In genomic region chr6:25889877-25890853, GRCh38 we compare ENCODE assay signal across 8 cellular contexts. TPM values are rescaled to one million over a fixed set of nuclear protein-coding genes. Genes with fewer than 3 reads are reported as not detected.
DNase-seq lines count a peak whose midpoint lies in the region; ATAC-seq, FAIRE-seq and TF ChIP-seq lines count a peak whose summit lies in the region.

No MANE protein-coding gene starts in this region.

- H2AFZ ChIP-seq in HepG2 (ENCODE audit: low read length) = no peak overlapping the region

- no peak for TF ChIP-seq POLR2A in HepG2 (IDR thresholded peaks at IDR 0.05; ENCODE audit: insufficient read depth in 1 of 2, low read depth in 2 of 2, low read length in 2 of 2)

- peak; percentile 90 for TF ChIP-seq RAD21 in HepG2 (CRISPR knock-in tag; IDR thresholded peaks at IDR 0.05)

- peak; percentile 87 for FAIRE-seq in HepG2 (lab: Jason Lieb, UNC)

- in situ Hi-C loops in HepG2 (cut with HindIII; ENCODE audit: extremely low pct_ligation_motif_present, low pct_unique_long_range_greater_than_20kb) = loop anchor here (5.0 to 25.0 kb wide), 2 partner anchors 98 to 628 kb away; no protein-coding TSS in a partner anchor

- no peak for TF ChIP-seq EP300 in HepG2 (IDR thresholded peaks at IDR 0.05; ENCODE audit: low read depth in 2 of 2, low read length in 2 of 2)
- TF ChIP-seq EP300 in HepG2 (CRISPR knock-in tag; IDR thresholded peaks at IDR 0.05; ENCODE audit: borderline replicate concordance) = no peak

- no peak overlapping the region for H3K4me3 ChIP-seq in HepG2 (replicated peaks in 1 of 3; ENCODE audit: insufficient read depth in 1 of 3, low read depth in 2 of 3, low read length in 3 of 3)

- ATAC-seq in HepG2 (peak; percentile 95), GM19395 (IDR thresholded peaks at IDR 0.05; ENCODE audit: unreplicated experiment) (no peak), HG02642 (IDR thresholded peaks at IDR 0.05; ENCODE audit: poor library complexity, unreplicated experiment) (no peak)

- 63% methylated on average over 5 of the region's 5 CpGs for WGBS in HepG2 (ENCODE audit: low lambda C conversion rate)

- H3K27me3 ChIP-seq in HepG2 (ENCODE audit: control insufficient read depth in 1 of 2, insufficient read depth in 2 of 2, low read length in 2 of 2) = no peaks in the 10 kb centered on the region

- H3K4me1 ChIP-seq in HepG2 (ENCODE audit: insufficient read depth, low read length) = peaks cover 14% of the 10 kb centered on the region

- POLR2A ChIA-PET in HepG2 (lab: Yijun Ruan, JAX) = no interaction called here

- DNase-seq in HCEC 1CT (peak; percentile 56), NCI-H748 (lab: John Stamatoyannopoulos, UW; ENCODE audit: unreplicated experiment) (peak; percentile 72), cerebellar cortex (ENCODE audit: low spot score) (peak; percentile 71), HepG2 (ENCODE audit: low spot score) (peak; percentile 70)
- no peak for DNase-seq in activated T-cell treated with anti-CD3 and anti-CD28 coated beads, Interleukin-2, amount 50 U/mL, for 48 hours

- CTCF ChIA-PET in HepG2 (lab: Yijun Ruan, JAX; ENCODE audit: low intra/inter-chr PET ratio, low total read pairs) = interaction anchor here (1.0 to 2.0 kb wide), 8 partner anchors 52 to 666 kb away, joined by 3 to 59 read pairs (median 6); no protein-coding TSS in a partner anchor

- H3K9me3 ChIP-seq in HepG2 (ENCODE audit: low read length) = no peaks in the 10 kb centered on the region

- intact Hi-C loops in HepG2 (cut with micrococcal nuclease; ENCODE audit: unreplicated experiment) = loop anchor here (1.0 to 5.0 kb wide), 6 partner anchors 52 to 667 kb away; no protein-coding TSS in a partner anchor

- no peaks in the 10 kb centered on the region for H4K20me1 ChIP-seq in HepG2 (ENCODE audit: insufficient read depth, low read length)

- no peaks in the 10 kb centered on the region for H3K36me3 ChIP-seq in HepG2 (replicated peaks in 1 of 2; ENCODE audit: control insufficient read depth in 1 of 2, insufficient read depth in 2 of 2, low read length in 2 of 2)

- BruUV-seq in HepG2 (replicated peaks; lab: Mats Ljungman, UMichigan) = no TSS peak

- TF ChIP-seq CTCF in C4-2B (conservative IDR thresholded peaks at IDR 0.05) = peak; percentile 68
- peak; percentile 91 for TF ChIP-seq CTCF in HepG2 (CRISPR knock-in tag; IDR thresholded peaks at IDR 0.05)

- H3K4me2 ChIP-seq in HepG2 (ENCODE audit: low read depth, low read length) = no peak overlapping the region

- H3K27ac ChIP-seq in C4-2B = no peak overlapping the region
- no peak overlapping the region for H3K27ac ChIP-seq in HepG2 (ENCODE audit: extremely low read length, insufficient read depth, low read length)

- H3K79me2 ChIP-seq in HepG2 (ENCODE audit: insufficient read depth, low read length) = no peaks in the 10 kb centered on the region

- no peak overlapping the region for H3K9ac ChIP-seq in HepG2 (ENCODE audit: insufficient read depth, low read depth, low read length)

TF ChIP-seq in HepG2, 621 proteins besides CTCF, POLR2A, EP300 and RAD21 (continues in another document):
- peak; percentile 41 for TF ChIP-seq TEAD3 (CRISPR knock-in tag; optimal IDR thresholded peaks at IDR 0.05; ENCODE audit: borderline replicate concordance)
- peak; percentile 16; the same call in 1 of the 2 replicates for TF ChIP-seq ZNF331 (CRISPR knock-in tag; IDR thresholded peaks at IDR 0.05)
- TF ChIP-seq ZEB1 (IDR thresholded peaks at IDR 0.05; ENCODE audit: insufficient replicate concordance, low read depth) = no peak
- TF ChIP-seq ZNF124 (CRISPR knock-in tag; IDR thresholded peaks at IDR 0.05) = no peak
- no peak for TF ChIP-seq SIN3B (IDR thresholded peaks at IDR 0.05; ENCODE audit: low read length)

RNA-seq across cellular contexts. Expression of gene SLC17A3, which starts 16.1 kb away (rescaled TPM):
- 0.09 TPM in 1 of 2 replicates, not detected in the other for total RNA-seq in HepG2 (2016; rRNA removed; fragmentation: Illumina TruSeq; extraction: Trizol)
- not detected in 2 replicates for total RNA-seq in HepG2 (2016; cell fraction: cytosol; rRNA removed; fragmentation: Illumina TruSeq; extraction: Trizol; ENCODE audit: low read depth)
- not detected in 2 replicates for total RNA-seq in HepG2 (2016; cell fraction: insoluble cytoplasmic fraction; rRNA removed; fragmentation: Illumina TruSeq; extraction: Trizol)
- not detected in 2 replicates for total RNA-seq in HepG2 (2016; cell fraction: membrane; rRNA removed; fragmentation: Illumina TruSeq; extraction: Trizol)
- total RNA-seq in HepG2 (2016; cell fraction: nucleus; rRNA removed; fragmentation: Illumina TruSeq; extraction: Trizol) = not detected in 2 replicates
- polyA plus RNA-seq in HepG2 (2011; rRNA removed) = 0.08 and 0.11 TPM in 2 replicates
- 0.05 TPM in 1 of 2 replicates, not detected in the other for polyA plus RNA-seq in HepG2 (2011; cell fraction: cytosol; rRNA removed)
- 0.48 and 0.58 TPM in 2 replicates for polyA plus RNA-seq in HepG2 (2011; cell fraction: nucleus; rRNA removed)
- polyA plus RNA-seq in HepG2 (2012) = 0.60 and 2.0 TPM in 2 replicates
- polyA plus RNA-seq in HepG2 (2016; cell fraction: cytosol; fragmentation: Illumina TruSeq; extraction: Trizol; ENCODE audit: low read depth) = not detected in 2 replicates
- polyA plus RNA-seq in HepG2 (2016; cell fraction: insoluble cytoplasmic fraction; fragmentation: Illumina TruSeq; extraction: Trizol; ENCODE audit: low read depth) = not detected in 2 replicates
- polyA plus RNA-seq in HepG2 (2016; cell fraction: membrane; fragmentation: Illumina TruSeq; extraction: Trizol; ENCODE audit: low read depth) = not detected in 2 replicates
- not detected in 2 replicates for polyA plus RNA-seq in HepG2 (2016; cell fraction: nucleus; fragmentation: Illumina TruSeq; extraction: Trizol; ENCODE audit: insufficient read depth, low read depth)
- not detected in 2 replicates for polyA minus RNA-seq in HepG2 (2011; rRNA and poly(A)+ RNA removed; ENCODE audit: low replicate concordance)
- not detected in 2 replicates for polyA minus RNA-seq in HepG2 (2011; cell fraction: cytosol; rRNA and poly(A)+ RNA removed)
- not detected in 2 replicates for polyA minus RNA-seq in HepG2 (2011; cell fraction: nucleus; rRNA and poly(A)+ RNA removed)

RNA-seq across cellular contexts. Expression of gene SLC17A2, which starts 40.3 kb away (rescaled TPM):
- total RNA-seq in HepG2 (2016; rRNA removed; fragmentation: Illumina TruSeq; extraction: Trizol) = 7.0 and 11.2 TPM in 2 replicates
- 2.2 and 2.7 TPM in 2 replicates for total RNA-seq in HepG2 (2016; cell fraction: cytosol; rRNA removed; fragmentation: Illumina TruSeq; extraction: Trizol; ENCODE audit: low read depth)
- total RNA-seq in HepG2 (2016; cell fraction: insoluble cytoplasmic fraction; rRNA removed; fragmentation: Illumina TruSeq; extraction: Trizol) = 9.2 and 10.7 TPM in 2 replicates
- 5.8 and 6.7 TPM in 2 replicates for total RNA-seq in HepG2 (2016; cell fraction: membrane; rRNA removed; fragmentation: Illumina TruSeq; extraction: Trizol)
- 9.4 and 10.7 TPM in 2 replicates for total RNA-seq in HepG2 (2016; cell fraction: nucleus; rRNA removed; fragmentation: Illumina TruSeq; extraction: Trizol)
- polyA plus RNA-seq in HepG2 (2011; rRNA removed) = 32.4 and 46.4 TPM in 2 replicates
- 25.3 and 48.3 TPM in 2 replicates for polyA plus RNA-seq in HepG2 (2011; cell fraction: cytosol; rRNA removed)
- 27.5 and 41.5 TPM in 2 replicates for polyA plus RNA-seq in HepG2 (2011; cell fraction: nucleus; rRNA removed)
- polyA plus RNA-seq in HepG2 (2012) = 29.6 and 59.7 TPM in 2 replicates
- 0.93 and 0.97 TPM in 2 replicates for polyA plus RNA-seq in HepG2 (2016; cell fraction: cytosol; fragmentation: Illumina TruSeq; extraction: Trizol; ENCODE audit: low read depth)
- polyA plus RNA-seq in HepG2 (2016; cell fraction: insoluble cytoplasmic fraction; fragmentation: Illumina TruSeq; extraction: Trizol; ENCODE audit: low read depth) = 6.3 and 7.7 TPM in 2 replicates
- 2.5 and 2.7 TPM in 2 replicates for polyA plus RNA-seq in HepG2 (2016; cell fraction: membrane; fragmentation: Illumina TruSeq; extraction: Trizol; ENCODE audit: low read depth)
- polyA plus RNA-seq in HepG2 (2016; cell fraction: nucleus; fragmentation: Illumina TruSeq; extraction: Trizol; ENCODE audit: insufficient read depth, low read depth) = 13.0 and 13.3 TPM in 2 replicates
- 42.4 TPM in 1 of 2 replicates, not detected in the other for polyA minus RNA-seq in HepG2 (2011; rRNA and poly(A)+ RNA removed; ENCODE audit: low replicate concordance)
- polyA minus RNA-seq in HepG2 (2011; cell fraction: cytosol; rRNA and poly(A)+ RNA removed) = 14.6 and 22.0 TPM in 2 replicates
- polyA minus RNA-seq in HepG2 (2011; cell fraction: nucleus; rRNA and poly(A)+ RNA removed) = 23.2 and 41.0 TPM in 2 replicates

RNA-seq across cellular contexts. Expression of gene SLC17A1, which starts 58.3 kb away (rescaled TPM):
- 0.09 TPM in 1 of 2 replicates, not detected in the other for total RNA-seq in HepG2 (2016; rRNA removed; fragmentation: Illumina TruSeq; extraction: Trizol)
- total RNA-seq in HepG2 (2016; cell fraction: cytosol; rRNA removed; fragmentation: Illumina TruSeq; extraction: Trizol; ENCODE audit: low read depth) = not detected in 2 replicates
- total RNA-seq in HepG2 (2016; cell fraction: insoluble cytoplasmic fraction; rRNA removed; fragmentation: Illumina TruSeq; extraction: Trizol) = 0.09 TPM in 1 of 2 replicates, not detected in the other
- not detected in 2 replicates for total RNA-seq in HepG2 (2016; cell fraction: membrane; rRNA removed; fragmentation: Illumina TruSeq; extraction: Trizol)
- total RNA-seq in HepG2 (2016; cell fraction: nucleus; rRNA removed; fragmentation: Illumina TruSeq; extraction: Trizol) = 0.31 TPM in 1 of 2 replicates, not detected in the other
- 2.1 TPM in 2 replicates for polyA plus RNA-seq in HepG2 (2011; rRNA removed)
- polyA plus RNA-seq in HepG2 (2011; cell fraction: cytosol; rRNA removed) = 1.3 and 1.8 TPM in 2 replicates
- polyA plus RNA-seq in HepG2 (2011; cell fraction: nucleus; rRNA removed) = 3.2 and 3.6 TPM in 2 replicates
- 6.8 and 19.2 TPM in 2 replicates for polyA plus RNA-seq in HepG2 (2012)
- not detected in 2 replicates for polyA plus RNA-seq in HepG2 (2016; cell fraction: cytosol; fragmentation: Illumina TruSeq; extraction: Trizol; ENCODE audit: low read depth)
- not detected in 2 replicates for polyA plus RNA-seq in HepG2 (2016; cell fraction: insoluble cytoplasmic fraction; fragmentation: Illumina TruSeq; extraction: Trizol; ENCODE audit: low read depth)
- polyA plus RNA-seq in HepG2 (2016; cell fraction: membrane; fragmentation: Illumina TruSeq; extraction: Trizol; ENCODE audit: low read depth) = not detected in 2 replicates
- polyA plus RNA-seq in HepG2 (2016; cell fraction: nucleus; fragmentation: Illumina TruSeq; extraction: Trizol; ENCODE audit: insufficient read depth, low read depth) = not detected in 2 replicates
- 2.6 TPM in 1 of 2 replicates, not detected in the other for polyA minus RNA-seq in HepG2 (2011; rRNA and poly(A)+ RNA removed; ENCODE audit: low replicate concordance)
- polyA minus RNA-seq in HepG2 (2011; cell fraction: cytosol; rRNA and poly(A)+ RNA removed) = 0.79 and 1.3 TPM in 2 replicates
- polyA minus RNA-seq in HepG2 (2011; cell fraction: nucleus; rRNA and poly(A)+ RNA removed) = 4.0 and 6.5 TPM in 2 replicates

Comparison
In these comparisons a context has a peak if more than half of its experiments do, and no peak if none do; other contexts are left out.
1. DNase-seq: peak in HCEC 1CT (single experiment), NCI-H748 (single experiment), cerebellar cortex (single experiment) and HepG2 (single experiment); none in activated T-cell treated with anti-CD3 and anti-CD28 coated beads, Interleukin-2, amount 50 U/mL, for 48 hours (0 of 2).